Comparison of ENCODE assay signal across 17 cellular contexts in the genomic region with DNA sequence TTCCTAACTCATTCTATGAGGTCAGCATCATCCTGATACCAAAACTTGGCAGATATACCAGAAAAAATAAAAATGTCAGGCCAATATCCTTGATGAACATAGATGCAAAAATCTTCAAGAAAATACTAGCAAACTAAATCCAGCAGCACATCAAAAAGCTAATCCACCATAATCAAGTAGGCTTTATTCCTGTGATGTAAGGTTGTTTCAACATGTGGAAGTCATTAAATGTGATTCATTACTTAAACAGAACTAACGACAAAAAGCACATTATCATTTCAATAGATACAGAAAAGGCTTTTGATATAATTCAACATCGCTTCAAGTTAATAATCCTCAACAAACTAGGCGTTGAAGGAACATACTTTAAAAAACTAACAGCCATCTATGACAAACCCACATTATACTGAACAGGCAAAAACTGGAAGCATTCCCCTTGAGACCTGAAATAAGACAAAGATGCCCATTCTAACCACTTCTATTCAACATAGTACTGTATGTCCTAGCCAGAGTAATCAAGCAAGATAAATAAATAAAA.
"Had no signal": no experiment of that assay in that cellular context is flagged by ENCODE, and none has a peak within 500 bp of the region (broad histone marks: within the 10 kb centered on the region; RNA-seq: fewer than 3 reads in every experiment).

No MANE protein-coding gene starts in this region.

- H3K4me3 ChIP-seq: esophagus squamous epithelium, sigmoid colon, skin epidermis, suprapubic skin, thyroid gland, uterus had no signal

- H3K4me1 ChIP-seq: esophagus squamous epithelium, foreskin keratinocyte, sigmoid colon, suprapubic skin, thyroid gland, uterus had no signal

- ATAC-seq: foreskin keratinocyte; naive thymus-derived CD4-positive, alpha-beta T cell had no signal

- DNase-seq: effector memory CD4-positive, alpha-beta T cell; esophagus squamous epithelium; foreskin keratinocyte; head of caudate nucleus; hippocampal formation; left colon; mammary epithelial cell; naive thymus-derived CD4-positive, alpha-beta T cell; posterior cingulate gyrus; sigmoid colon; stimulated activated CD4-positive, alpha-beta T cell treated with anti-CD3 and anti-CD28 coated beads, Interleukin-12 subunit alpha, Interleukin-12 subunit beta, amount 100 ng/mL, for 4 hours; stimulated activated naive CD4-positive, alpha-beta T cell; thyroid gland; uterus had no signal

- H3K27ac ChIP-seq: epithelial cell of prostate, esophagus squamous epithelium, foreskin keratinocyte, sigmoid colon, skin epidermis, suprapubic skin, thyroid gland, uterus had no signal

- H3K36me3 ChIP-seq: esophagus squamous epithelium, sigmoid colon, suprapubic skin, thyroid gland, uterus had no signal

- H3K27me3 ChIP-seq: esophagus squamous epithelium, foreskin keratinocyte, sigmoid colon, suprapubic skin, thyroid gland, uterus had no signal

- H3K9me3 ChIP-seq: esophagus squamous epithelium, sigmoid colon, thyroid gland, uterus had no signal
